8 cellular contexts compared by ENCODE assay signal in genomic region chr19:1848399-1849131, GRCh38. TPM values are rescaled to one million over a fixed set of nuclear protein-coding genes. Genes with fewer than 3 reads are reported as not detected.
DNase-seq lines count a peak whose midpoint lies in the region; ATAC-seq and TF ChIP-seq lines count a peak whose summit lies in the region.

TSS of gene REXO1 (minus strand) at chr19:1848483. CDS start at chr19:1848358, 125 bp downstream.

- no peaks in the 10 kb centered on the region for H3K9me3 ChIP-seq in BE2C

- ATAC-seq in HG03457 (IDR thresholded peaks at IDR 0.05; ENCODE audit: unreplicated experiment), result peak; percentile 44
- ATAC-seq in activated CD4-positive, alpha-beta T cell treated with anti-CD3 and anti-CD28 coated beads for 36 hours, result peak; percentile 72
- peak; percentile 72 for ATAC-seq in left colon

- peak within 1 kb of the TSS; percentile 94 for H3K4me3 ChIP-seq in BE2C (ENCODE audit: low read depth, low read length)

- DNase-seq in BE2C (peak; percentile 92), GM19238 (ENCODE audit: insufficient read length, low spot score) (peak; percentile 91), NCI-H524 (lab: John Stamatoyannopoulos, UW) (peak; percentile 88 to 96), left colon (peak; percentile 92 to 98)
- peak; percentile 98 for DNase-seq in activated CD4-positive, alpha-beta T cell treated with anti-CD3 and anti-CD28 coated beads for 36 hours
- DNase-seq in stimulated activated CD4-positive, alpha-beta T cell treated with anti-CD3 and anti-CD28 coated beads, Interleukin-1b, Interleukin-23, amount 100 ng/mL, for 48 hours, result peak; percentile 96

- H3K4me3 Mint-ChIP-seq in activated CD4-positive, alpha-beta T cell treated with anti-CD3 and anti-CD28 coated beads for 36 hours, result peak within 1 kb of the TSS; percentile 92

- H3K27ac ChIP-seq in cingulate gyrus (ENCODE audit: low read depth, low read length), result peak within 1 kb of the TSS; percentile 99

- peaks cover 27% of the 10 kb centered on the region for H3K36me3 ChIP-seq in BE2C

- TF ChIP-seq CTCF in BE2C (IDR thresholded peaks at IDR 0.05; ENCODE audit: low read depth, low read length), result peak; percentile 91

- H3K4me1 ChIP-seq in BE2C, result peaks cover 16% of the 10 kb centered on the region

- POLR2A ChIA-PET in activated CD4-positive, alpha-beta T cell treated with anti-CD3 and anti-CD28 coated beads for 36 hours (lab: Charles Lee), result interaction anchor here (0.6 kb wide), 1 partner anchor 1535 kb away, joined by 3 read pairs; no protein-coding TSS in a partner anchor

- H3K36me3 Mint-ChIP-seq in activated CD4-positive, alpha-beta T cell treated with anti-CD3 and anti-CD28 coated beads for 36 hours (ENCODE audit: low read depth), result peaks cover 13% of the 10 kb centered on the region

- intact Hi-C loops in activated CD4-positive, alpha-beta T cell treated with anti-CD3 and anti-CD28 coated beads for 36 hours (cut with DNase I, micrococcal nuclease), result loop anchor here (1.0 to 2.0 kb wide), 9 partner anchors 14 to 465 kb away; partner anchors contain the start of genes ADAT3 (in 1 of the 2), ATP8B3 (in 1 of the 2), CSNK1G2 (in 1 of the 2) and KLF16 (in 1 of the 2)
- intact Hi-C loops in left colon (cut with DNase I, micrococcal nuclease), result no loop called here

- H3K9me3 Mint-ChIP-seq in activated CD4-positive, alpha-beta T cell treated with anti-CD3 and anti-CD28 coated beads for 36 hours (ENCODE audit: low read depth), result no peaks in the 10 kb centered on the region

- H3K27ac Mint-ChIP-seq in activated CD4-positive, alpha-beta T cell treated with anti-CD3 and anti-CD28 coated beads for 36 hours, result peak within 1 kb of the TSS; percentile 88

- no peaks in the 10 kb centered on the region for H3K27me3 ChIP-seq in BE2C

- H3K4me1 Mint-ChIP-seq in activated CD4-positive, alpha-beta T cell treated with anti-CD3 and anti-CD28 coated beads for 36 hours, result peaks cover 65% of the 10 kb centered on the region

- H3K27me3 Mint-ChIP-seq in activated CD4-positive, alpha-beta T cell treated with anti-CD3 and anti-CD28 coated beads for 36 hours, result no peaks in the 10 kb centered on the region

- CTCF ChIA-PET in activated CD4-positive, alpha-beta T cell treated with anti-CD3 and anti-CD28 coated beads for 36 hours (lab: Charles Lee), result interaction anchor here (1.0 to 1.7 kb wide), 2 partner anchors 11 to 28 kb away, joined by 3 to 9 read pairs; no protein-coding TSS in a partner anchor

RNA-seq across cellular contexts. Expression of gene REXO1, which starts in this region (rescaled TPM):
- polyA plus RNA-seq in BE2C (2012; ENCODE audit: insufficient read depth, insufficient read length, low read depth), result 165 TPM
- 10 to 100 TPM; 39.3 to 49.8 TPM for total RNA-seq in activated CD4-positive, alpha-beta T cell treated with anti-CD3 and anti-CD28 coated beads for 36 hours
- 10 to 100 TPM; 41.9 to 43.0 TPM for total RNA-seq in left colon

Comparison
In these comparisons a context has a peak if more than half of its experiments do, and no peak if none do; other contexts are left out.
1. Peak in every context shown above with its lines: DNase-seq, ATAC-seq, H3K4me3 ChIP-seq and H3K27ac ChIP-seq.
2. intact Hi-C loops: an anchor here in activated CD4-positive, alpha-beta T cell treated with anti-CD3 and anti-CD28 coated beads for 36 hours (1.0 to 2.0 kb wide); none called in left colon.